1 cellular context compared by ENCODE assay signal in genomic region chr9:74888449-74888848, GRCh38. TPM values are rescaled to one million over a fixed set of nuclear protein-coding genes. Genes with fewer than 3 reads are reported as not detected.
"Had no signal": no experiment of that assay in that cellular context is flagged by ENCODE, and none has a peak within 500 bp of the region (broad histone marks: within the 10 kb centered on the region; RNA-seq: fewer than 3 reads in every experiment).

No MANE protein-coding gene starts in this region.

RNA-seq across cellular contexts. Expression of gene TRPM6, which starts 0.7 kb away (rescaled TPM):
- polyA plus RNA-seq: neural cell had no signal
